ENCODE assay signal across 8 cellular contexts in the genomic region with DNA sequence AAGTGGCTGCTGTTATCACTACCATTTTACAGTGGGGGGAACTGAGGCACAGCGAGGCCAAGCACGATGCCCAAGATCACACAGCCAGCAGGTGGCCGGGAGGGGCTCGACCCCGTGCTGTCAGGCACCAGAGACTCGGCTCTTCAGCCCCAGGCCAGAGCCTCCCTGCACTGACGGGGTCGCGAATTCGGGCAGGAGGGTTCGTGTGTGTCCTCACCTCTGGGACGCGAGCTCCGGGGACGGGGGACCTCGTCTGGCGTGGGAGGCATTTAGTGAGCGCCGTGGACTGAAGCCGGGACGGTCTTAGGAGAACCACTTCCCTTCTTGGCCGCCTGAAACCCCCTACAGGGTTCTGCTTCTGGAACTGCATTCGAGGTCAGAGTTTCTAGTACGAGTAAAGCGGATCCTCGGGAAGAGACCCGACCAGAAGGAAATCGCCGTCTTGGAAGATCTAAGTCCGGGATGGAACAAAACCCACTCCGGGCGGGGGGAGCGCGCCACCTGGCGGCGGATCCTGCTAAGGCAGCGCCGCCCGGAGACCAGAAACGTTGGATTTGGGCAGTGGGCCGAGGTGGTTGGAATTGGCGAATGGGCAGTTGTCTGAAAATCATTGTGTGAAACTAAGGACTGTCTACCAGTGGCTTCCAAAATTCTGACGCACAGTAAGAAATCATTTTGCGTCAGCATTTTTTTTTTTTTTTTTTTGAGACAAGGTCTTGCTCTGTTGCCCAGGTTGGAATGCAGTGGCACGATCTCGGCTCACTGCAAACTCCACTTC. TPM values are rescaled to one million over a fixed set of nuclear protein-coding genes. Genes with fewer than 3 reads are reported as not detected.
DNase-seq lines count a peak whose midpoint lies in the region; ATAC-seq and TF ChIP-seq lines count a peak whose summit lies in the region.

No MANE protein-coding gene starts in this region.

- no peaks in the 10 kb centered on the region for H3K9me3 ChIP-seq in ectodermal cell (ENCODE audit: control insufficient read depth, low read length)

- H3K4me3 Mint-ChIP-seq in activated CD4-positive, alpha-beta memory T cell treated with anti-CD3 and anti-CD28 coated beads, Interleukin-2, amount 10 ng/mL, durations not matched to agents 7 days and 5 days, result peak overlapping the region; percentile 60

- peaks cover 9% of the 10 kb centered on the region for H3K36me3 ChIP-seq in ectodermal cell (ENCODE audit: control insufficient read depth, insufficient read depth, low read length)

- peak overlapping the region; percentile 53 for H3K4me3 ChIP-seq in ectodermal cell (ENCODE audit: insufficient read depth, low read depth, low read length)
- H3K4me3 ChIP-seq in lower leg skin (ENCODE audit: low read depth, poor library complexity, severe bottlenecking), result no peak overlapping the region

- CTCF ChIA-PET in activated CD4-positive, alpha-beta memory T cell treated with anti-CD3 and anti-CD28 coated beads, Interleukin-2, amount 10 ng/mL, durations not matched to agents 7 days and 5 days (lab: Charles Lee), result interaction anchor here (0.7 to 2.3 kb wide), 10 partner anchors 13 to 888 kb away, joined by 3 to 13 read pairs (median 4); no protein-coding TSS in a partner anchor

- POLR2A ChIA-PET in activated CD4-positive, alpha-beta memory T cell treated with anti-CD3 and anti-CD28 coated beads, Interleukin-2, amount 10 ng/mL, durations not matched to agents 7 days and 5 days (lab: Charles Lee), result no interaction called here

- H3K36me3 Mint-ChIP-seq in activated CD4-positive, alpha-beta memory T cell treated with anti-CD3 and anti-CD28 coated beads, Interleukin-2, amount 10 ng/mL, durations not matched to agents 7 days and 5 days (ENCODE audit: low read depth), result peaks cover 4% of the 10 kb centered on the region

- H3K27me3 ChIP-seq in ectodermal cell (ENCODE audit: control insufficient read depth, insufficient read depth, low read length, poor library complexity, severe bottlenecking), result peaks cover 4% of the 10 kb centered on the region

- H3K4me1 Mint-ChIP-seq in activated CD4-positive, alpha-beta memory T cell treated with anti-CD3 and anti-CD28 coated beads, Interleukin-2, amount 10 ng/mL, durations not matched to agents 7 days and 5 days, result peaks cover 6% of the 10 kb centered on the region

- H3K9me3 Mint-ChIP-seq in activated CD4-positive, alpha-beta memory T cell treated with anti-CD3 and anti-CD28 coated beads, Interleukin-2, amount 10 ng/mL, durations not matched to agents 7 days and 5 days, result peaks cover 4% of the 10 kb centered on the region

- intact Hi-C loops in lower leg skin (cut with DNase I; ENCODE audit: low total_unique reads), result no loop called here

- TF ChIP-seq CTCF in GM20000 (IDR thresholded peaks at IDR 0.05; ENCODE audit: extremely low read depth, missing control alignments) (peak; percentile 95), lower leg skin (IDR thresholded peaks at IDR 0.05) (peak in 1 of 3 donors; percentile 70)

- DNase-seq in ACHN (peak; percentile 75), GM20000 (ENCODE audit: low spot score) (peak; percentile 76), NCI-H524 (lab: John Stamatoyannopoulos, UW) (peak; percentile 53 to 86), lower leg skin (ENCODE audit: low spot score in 2 of 2) (peak; percentile 70 to 96)
- DNase-seq in activated CD4-positive, alpha-beta memory T cell treated with anti-CD3 and anti-CD28 coated beads, Interleukin-2, amount 10 ng/mL, durations not matched to agents 7 days and 5 days, result peak; percentile 59
- peak; percentile 62 for DNase-seq in stimulated activated CD4-positive, alpha-beta T cell treated with anti-CD3 and anti-CD28 coated beads, Interleukin-4, amount 100 ng/mL, for 24 hours

- H3K27ac Mint-ChIP-seq in activated CD4-positive, alpha-beta memory T cell treated with anti-CD3 and anti-CD28 coated beads, Interleukin-2, amount 10 ng/mL, durations not matched to agents 7 days and 5 days, result no peak overlapping the region

- in situ Hi-C loops in ACHN (cut with HindIII; ENCODE audit: low pct_ligation_motif_present, low pct_unique_long_range_greater_than_20kb, low sequenced_read_pairs), result no loop called here

- TF ChIP-seq POLR2A in lower leg skin (IDR thresholded peaks at IDR 0.05), result no peak

- peaks cover 8% of the 10 kb centered on the region for H3K27me3 Mint-ChIP-seq in activated CD4-positive, alpha-beta memory T cell treated with anti-CD3 and anti-CD28 coated beads, Interleukin-2, amount 10 ng/mL, durations not matched to agents 7 days and 5 days

- WGBS in ectodermal cell, 2 experiments, result 6 to 7% methylated on average over 46 of the region's 46 CpGs
- 3 to 4% methylated on average over 27 to 42 of the region's 46 CpGs for WGBS in lower leg skin, 2 donors

- no peak overlapping the region for H3K27ac ChIP-seq in ectodermal cell (ENCODE audit: insufficient read depth, low read depth, low read length, poor library complexity, severe bottlenecking)

- peaks cover 5% of the 10 kb centered on the region for H3K4me1 ChIP-seq in ectodermal cell (ENCODE audit: control insufficient read depth, insufficient read depth, low read length)

- no peak for ATAC-seq in HG02588 (IDR thresholded peaks at IDR 0.05; ENCODE audit: unreplicated experiment)

RNA-seq across cellular contexts. Expression of a gene that starts 21.2 kb away (rescaled TPM):
- under 1 TPM; 0.15 to 0.20 TPM for total RNA-seq in activated CD4-positive, alpha-beta memory T cell treated with anti-CD3 and anti-CD28 coated beads, Interleukin-2, amount 10 ng/mL, durations not matched to agents 7 days and 5 days
- polyA plus RNA-seq in ectodermal cell (2013, experiment 1 of 4), result 8.4 TPM
- polyA plus RNA-seq in ectodermal cell (2013, experiment 2 of 4), result 7.7 TPM
- polyA plus RNA-seq in ectodermal cell (2013, experiment 3 of 4), result 6.3 TPM
- 6.0 TPM for polyA plus RNA-seq in ectodermal cell (2013, experiment 4 of 4)
- under 1 TPM in 3 of 4 donors, not detected in 1; 0.15 to 0.81 (median 0.62) TPM for total RNA-seq in lower leg skin

RNA-seq across cellular contexts. Expression of a gene that starts 34.2 kb away (rescaled TPM):
- total RNA-seq in activated CD4-positive, alpha-beta memory T cell treated with anti-CD3 and anti-CD28 coated beads, Interleukin-2, amount 10 ng/mL, durations not matched to agents 7 days and 5 days, result 100 to 1,000 TPM; 418 to 447 TPM
- 50.1 TPM for polyA plus RNA-seq in ectodermal cell (2013, experiment 1 of 4)
- polyA plus RNA-seq in ectodermal cell (2013, experiment 2 of 4), result 39.3 TPM
- polyA plus RNA-seq in ectodermal cell (2013, experiment 3 of 4), result 34.5 TPM
- polyA plus RNA-seq in ectodermal cell (2013, experiment 4 of 4), result 36.3 TPM
- total RNA-seq in lower leg skin, result 10 to 100 TPM; 11.5 to 29.3 (median 14.7) TPM

RNA-seq across cellular contexts. Expression of a gene that starts 35.4 kb away (rescaled TPM):
- 100 to 1,000 TPM; 247 to 253 TPM for total RNA-seq in activated CD4-positive, alpha-beta memory T cell treated with anti-CD3 and anti-CD28 coated beads, Interleukin-2, amount 10 ng/mL, durations not matched to agents 7 days and 5 days
- 34.1 TPM for polyA plus RNA-seq in ectodermal cell (2013, experiment 1 of 4)
- polyA plus RNA-seq in ectodermal cell (2013, experiment 2 of 4), result 33.2 TPM
- polyA plus RNA-seq in ectodermal cell (2013, experiment 3 of 4), result 34.1 TPM
- polyA plus RNA-seq in ectodermal cell (2013, experiment 4 of 4), result 30.7 TPM
- total RNA-seq in lower leg skin, result 10 to 100 TPM in 3 of 4 donors, 1 to 10 TPM in 1; 9.3 to 14.1 (median 11.1) TPM

Comparison
In these comparisons a context has a peak if more than half of its experiments do, and no peak if none do; other contexts are left out.
1. RNA of a gene that starts 34.2 kb away (total RNA-seq): 418 to 447 TPM in activated CD4-positive, alpha-beta memory T cell treated with anti-CD3 and anti-CD28 coated beads, Interleukin-2, amount 10 ng/mL, durations not matched to agents 7 days and 5 days; 11.5 to 29.3 TPM in lower leg skin; every median in the first group is over 10 times any median in the second.
2. RNA of a gene that starts 35.4 kb away (total RNA-seq): 247 to 253 TPM in activated CD4-positive, alpha-beta memory T cell treated with anti-CD3 and anti-CD28 coated beads, Interleukin-2, amount 10 ng/mL, durations not matched to agents 7 days and 5 days; 9.3 to 14.1 TPM in lower leg skin; every median in the first group is over 10 times any median in the second.
3. Peak in every context shown above with its lines, with median percentiles within 50 percentile points of each other: DNase-seq.